ENCODE assay signal across 8 cellular contexts in the genomic region with DNA sequence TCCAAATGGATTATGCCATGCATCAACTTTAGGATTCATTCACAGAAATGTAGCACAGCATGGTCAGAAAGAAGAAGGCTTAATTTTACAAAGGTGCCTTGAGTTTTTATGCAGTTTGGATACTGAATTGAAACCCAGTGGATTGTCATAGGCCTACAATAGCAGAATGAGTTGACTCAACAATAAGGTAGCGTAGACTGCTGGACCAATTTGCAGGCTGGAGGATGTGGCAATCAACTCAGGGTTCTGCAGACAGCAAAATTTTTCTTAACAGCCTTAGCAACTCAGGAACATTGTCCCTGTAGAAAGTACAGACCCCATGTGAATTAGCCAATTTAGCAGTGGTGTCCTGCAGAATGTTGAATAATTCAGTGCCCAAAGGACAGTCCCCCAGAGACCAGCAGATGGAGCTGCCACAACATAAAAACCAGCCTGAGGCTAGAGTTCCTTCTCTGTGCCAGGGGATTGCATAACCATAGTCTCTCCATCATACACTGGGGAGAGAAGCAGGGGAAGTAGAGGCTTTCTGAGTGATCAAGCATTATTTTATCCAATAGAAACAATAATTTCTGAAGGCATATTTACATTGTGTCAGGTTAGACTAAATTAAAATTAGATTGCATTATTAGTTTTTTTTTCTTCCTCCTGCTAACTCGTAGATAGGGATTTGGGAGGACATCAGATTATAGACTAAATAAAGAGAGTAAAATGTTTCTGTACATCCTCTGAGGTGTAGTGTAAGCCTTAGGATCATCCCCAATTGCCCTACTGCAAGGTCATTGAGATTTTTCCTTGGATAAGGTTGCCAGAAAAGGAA. TPM values are rescaled to one million over a fixed set of nuclear protein-coding genes. Genes with fewer than 3 reads are reported as not detected.
DNase-seq lines count a peak whose midpoint lies in the region; ATAC-seq and TF ChIP-seq lines count a peak whose summit lies in the region.

No MANE protein-coding gene starts in this region.

- H2BK20ac ChIP-seq in IMR-90 (ENCODE audit: low read depth, low read length), result no peak overlapping the region

- no TSS peak for BruUV-seq in IMR-90 (replicated peaks; lab: Mats Ljungman, UMichigan)

- no peak overlapping the region for H3K4ac ChIP-seq in IMR-90 (ENCODE audit: low read depth, low read length)

- no peak overlapping the region for H2BK15ac ChIP-seq in IMR-90 (ENCODE audit: low read depth, low read length)

- H2AK9ac ChIP-seq in IMR-90 (replicated peaks; ENCODE audit: low read depth, low read length, poor library complexity), result no peak overlapping the region

- CTCF ChIA-PET in IMR-90 (lab: Yijun Ruan, JAX), result no interaction called here

- DNase-seq in NCI-H2081 (lab: John Stamatoyannopoulos, UW) (peak; percentile 12 to 38), NCI-H2081 treated with DMSO at 0.1 percent for 48 hours (lab: John Stamatoyannopoulos, UW) (no peak), IMR-90 (peak; percentile 57), RWPE2 (ENCODE audit: low spot score) (no peak), choroid plexus epithelial cell (ENCODE audit: low read depth) (peak; percentile 74), left kidney (ENCODE audit: low read depth, low spot score) (peak; percentile 76), thyroid gland (peak; percentile 68 to 74)

- no peak overlapping the region; the same call in 1 of the 2 replicates for H4K91ac ChIP-seq in IMR-90 (ENCODE audit: insufficient read depth, low read depth, low read length)

- H2BK5ac ChIP-seq in IMR-90 (ENCODE audit: low read depth, low read length, poor library complexity, severe bottlenecking), result no peak overlapping the region

- H3K14ac ChIP-seq in IMR-90 (replicated peaks; ENCODE audit: low read depth, low read length), result no peak overlapping the region

- no peak overlapping the region for H2AK5ac ChIP-seq in IMR-90 (ENCODE audit: low read depth, low read length)

- no peak overlapping the region for H4K8ac ChIP-seq in IMR-90 (ENCODE audit: low read depth in 2 of 2, low read length in 2 of 2)

- no peak overlapping the region for H2AFZ ChIP-seq in IMR-90 (replicated peaks; ENCODE audit: low read length, poor library complexity)

- TF ChIP-seq POLR2A in IMR-90 (IDR thresholded peaks at IDR 0.05; ENCODE audit: low read depth, low read length), result no peak
- no peak for TF ChIP-seq POLR2A in thyroid gland (IDR thresholded peaks at IDR 0.05)

- H4K20me1 ChIP-seq in IMR-90 (ENCODE audit: insufficient read depth, low read length), result no peaks in the 10 kb centered on the region

- H3K36me3 ChIP-seq in IMR-90 (ENCODE audit: control insufficient read depth, insufficient read depth, low read length) (no peaks in the 10 kb centered on the region), RWPE2 (ENCODE audit: low read depth) (no peaks in the 10 kb centered on the region), thyroid gland (no peaks in the 10 kb centered on the region)

- POLR2A ChIA-PET in IMR-90 (lab: Charles Lee; ENCODE audit: unreplicated experiment), result no interaction called here

- H3K9me1 ChIP-seq in IMR-90 (ENCODE audit: insufficient read depth, low read length), result no peaks in the 10 kb centered on the region

- H3K79me1 ChIP-seq in IMR-90 (ENCODE audit: low read depth in 1 of 2, low read length in 2 of 2), result no peaks in the 10 kb centered on the region

- intact Hi-C loops in IMR-90 (cut with micrococcal nuclease) (no loop called here), thyroid gland (cut with DNase I) (loop anchor here (10.0 kb wide), 2 partner anchors 51 to 169 kb away; no protein-coding TSS in a partner anchor)

- no peak overlapping the region for H3K18ac ChIP-seq in IMR-90 (ENCODE audit: low read depth, low read length)

- H3K4me3 ChIP-seq in IMR-90 (ENCODE audit: insufficient read depth, low read depth, low read length), result no peak overlapping the region
- H3K4me3 ChIP-seq in RWPE2 (ENCODE audit: severe bottlenecking), result no peak overlapping the region
- H3K4me3 ChIP-seq in choroid plexus epithelial cell (ENCODE audit: low read depth, low read length), result no peak overlapping the region
- H3K4me3 ChIP-seq in thyroid gland (replicated peaks in 1 of 3), result no peak overlapping the region

- H3K9me3 ChIP-seq in IMR-90 (ENCODE audit: control insufficient read depth, insufficient read depth, low read length) (no peaks in the 10 kb centered on the region), RWPE2 (ENCODE audit: severe bottlenecking) (no peaks in the 10 kb centered on the region), thyroid gland (no peaks in the 10 kb centered on the region)

- H3K9ac ChIP-seq in IMR-90 (ENCODE audit: low read depth, low read length), result no peak overlapping the region

- dilution Hi-C loops in IMR-90 (cut with HindIII; ENCODE audit: low sequenced_read_pairs, unreplicated experiment), result no loop called here

- ATAC-seq in IMR-90 (ENCODE audit: low read depth) (peak; percentile 81), RWPE2 (ENCODE audit: low read depth) (peak; percentile 96), GM18511 (IDR thresholded peaks at IDR 0.05; ENCODE audit: unreplicated experiment) (no peak)

- TF ChIP-seq CTCF in IMR-90 (conservative IDR thresholded peaks at IDR 0.05; ENCODE audit: low read depth, low read length) (peak; percentile 63), RWPE2 (IDR thresholded peaks at IDR 0.05; ENCODE audit: poor library complexity, severe bottlenecking) (peak; percentile 85), choroid plexus epithelial cell (conservative IDR thresholded peaks at IDR 0.05; ENCODE audit: low read depth, low read length) (peak; percentile 73), thyroid gland (IDR thresholded peaks at IDR 0.05) (peak; percentile 22 to 85 (median 66))

- H3K23ac ChIP-seq in IMR-90 (ENCODE audit: low read depth, low read length), result no peak overlapping the region

- in situ Hi-C loops in IMR-90 (cut with MboI; ENCODE audit: low sequenced_read_pairs), result no loop called here

- H4K5ac ChIP-seq in IMR-90 (ENCODE audit: low read depth, low read length), result no peak overlapping the region

- peak; percentile 32; the same call in 1 of the 2 replicates for TF ChIP-seq RAD21 in IMR-90 (IDR thresholded peaks at IDR 0.05; ENCODE audit: low read length)

- H3K27me3 ChIP-seq in IMR-90 (ENCODE audit: control insufficient read depth, insufficient read depth, low read length), result no peaks in the 10 kb centered on the region
- no peaks in the 10 kb centered on the region for H3K27me3 ChIP-seq in RWPE2 (ENCODE audit: insufficient read depth, poor library complexity, severe bottlenecking)
- no peaks in the 10 kb centered on the region for H3K27me3 ChIP-seq in thyroid gland

- no peak overlapping the region for H3K27ac ChIP-seq in IMR-90 (ENCODE audit: insufficient read depth, low read length)
- H3K27ac ChIP-seq in RWPE2 (ENCODE audit: poor library complexity, severe bottlenecking), result no peak overlapping the region
- H3K27ac ChIP-seq in thyroid gland, result peak overlapping the region in 1 of 3 donors; percentile 30

- H2BK120ac ChIP-seq in IMR-90 (ENCODE audit: low read depth, low read length), result no peak overlapping the region

- no peak overlapping the region for H3K56ac ChIP-seq in IMR-90 (ENCODE audit: extremely low read depth, insufficient read depth, low read length)

- no peak overlapping the region for H3K4me2 ChIP-seq in IMR-90 (ENCODE audit: low read depth, low read length)

- no CpG with 5 or more reads among the region's 2 CpGs for WGBS in IMR-90 (ENCODE audit: extremely low coverage in 2 of 2, insufficient read length in 1 of 2), 2 experiments
- WGBS in thyroid gland, 2 donors, result 86 to 90% methylated on average over 2 of the region's 2 CpGs

- H3K4me1 ChIP-seq in IMR-90 (ENCODE audit: control insufficient read depth, insufficient read depth, low read length) (no peaks in the 10 kb centered on the region), RWPE2 (ENCODE audit: insufficient read depth, poor library complexity, severe bottlenecking) (no peaks in the 10 kb centered on the region), thyroid gland (peaks cover 7 to 14% of the 10 kb centered on the region in 2 donors)

TF ChIP-seq in IMR-90, 13 proteins besides CTCF, POLR2A, EP300 and RAD21:
- TF ChIP-seq MAFK (IDR thresholded peaks at IDR 0.05; ENCODE audit: low read depth, low read length) (no peak), SMC3 (IDR thresholded peaks at IDR 0.05; ENCODE audit: low read depth, low read length) (no peak), RCOR1 (IDR thresholded peaks at IDR 0.05; ENCODE audit: insufficient replicate concordance, low read length) (no peak), RFX5 (IDR thresholded peaks at IDR 0.05; ENCODE audit: low read depth, low read length) (no peak), CEBPB (IDR thresholded peaks at IDR 0.05; ENCODE audit: low read depth, low read length) (peak; percentile 95)
TF ChIP-seq in IMR-90: peak in this region for 1.

RNA-seq across cellular contexts. Expression of a gene that starts 20.3 kb away (rescaled TPM):
- 65.8 and 70.3 TPM in 2 replicates for total RNA-seq in IMR-90 (2012; rRNA removed)
- 85.2 and 97.5 TPM in 2 replicates for polyA plus RNA-seq in IMR-90 (2012; rRNA removed)
- polyA plus RNA-seq in IMR-90 (2012; cell fraction: cytosol; rRNA removed), result 62.0 and 80.4 TPM in 2 replicates
- polyA plus RNA-seq in IMR-90 (2012; cell fraction: nucleus; rRNA removed; ENCODE audit: low replicate concordance), result 19.4 and 28.9 TPM in 2 replicates
- 100 to 1,000 TPM in 2 of 4 donors, 10 to 100 TPM in 2; 37.8 to 579 (median 144) TPM for total RNA-seq in thyroid gland

RNA-seq across cellular contexts. Expression of a gene that starts 47.8 kb away (rescaled TPM):
- total RNA-seq in IMR-90 (2012; rRNA removed) (1.4 and 1.7 TPM in 2 replicates), thyroid gland (10 to 100 TPM in 1 of 4 donors, 1 to 10 TPM in 3; 5.6 to 14.4 (median 9.6) TPM)
- polyA plus RNA-seq in IMR-90 (2012; rRNA removed), result 3.3 and 3.8 TPM in 2 replicates
- polyA plus RNA-seq in IMR-90 (2012; cell fraction: cytosol; rRNA removed), result 2.0 and 3.8 TPM in 2 replicates
- 6.7 and 13.0 TPM in 2 replicates for polyA plus RNA-seq in IMR-90 (2012; cell fraction: nucleus; rRNA removed; ENCODE audit: low replicate concordance)

Comparison
In these comparisons a context has a peak if more than half of its experiments do, and no peak if none do; other contexts are left out.
1. DNase-seq: peak in NCI-H2081 (2 of 2), IMR-90 (single experiment), choroid plexus epithelial cell (single experiment), left kidney (single experiment) and thyroid gland (2 of 2); none in NCI-H2081 treated with DMSO at 0.1 percent for 48 hours (single experiment) and RWPE2 (single experiment).
2. Peak in every context shown above with its lines, with median percentiles within 50 percentile points of each other: CTCF ChIP-seq.